In the genomic region with DNA sequence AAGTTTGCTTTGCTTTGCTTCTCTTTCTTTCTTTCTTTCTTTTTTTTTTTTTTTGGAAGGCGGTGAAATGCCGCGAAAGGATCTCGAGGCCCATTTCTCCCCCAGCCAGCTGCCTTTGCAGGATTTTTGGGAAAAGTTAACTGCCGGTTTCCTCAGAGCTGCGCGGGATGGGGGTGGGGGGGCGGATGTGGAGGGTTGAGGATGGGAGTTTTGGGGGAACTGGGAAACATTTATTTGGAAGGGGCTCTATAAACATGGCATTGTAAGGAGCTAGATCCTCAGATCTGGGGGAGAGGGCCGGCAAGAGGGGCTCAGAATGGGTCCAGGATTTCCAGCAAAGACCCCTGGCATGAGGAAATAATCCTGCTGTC, we compare ENCODE assay signal across 8 cellular contexts. TPM values are rescaled to one million over a fixed set of nuclear protein-coding genes. Genes with fewer than 3 reads are reported as not detected.
A peak's percentile ranks its signal among the peaks of the same experiment; 100 is the strongest.
DNase-seq lines count a peak whose midpoint lies in the region; ATAC-seq and TF ChIP-seq lines count a peak whose summit lies in the region.

No MANE protein-coding gene starts in this region.

- H3K4me2 ChIP-seq in HCT116 (ENCODE audit: low read length), result peak overlapping the region; percentile 80
- peak overlapping the region; percentile 90 for H3K4me2 ChIP-seq in hepatocyte

- CTCF ChIA-PET in HCT116 (lab: Charles Lee), result no interaction called here
- CTCF ChIA-PET in activated CD4-positive, alpha-beta memory T cell treated with anti-CD3 and anti-CD28 coated beads for 36 hours (lab: Charles Lee), result interaction anchor here (0.9 to 1.3 kb wide), 3 partner anchors 38 to 214 kb away, joined by 3 to 7 read pairs (median 3); partner anchors contain the start of gene ZSCAN20

- intact Hi-C loops in HCT116 (cut with micrococcal nuclease) (no loop called here), spleen (cut with DNase I; ENCODE audit: low total_unique reads) (no loop called here)
- intact Hi-C loops in activated CD4-positive, alpha-beta memory T cell treated with anti-CD3 and anti-CD28 coated beads for 36 hours (cut with micrococcal nuclease), result loop anchor here (2.0 to 5.0 kb wide), 2 partner anchors 77 to 90 kb away; no protein-coding TSS in a partner anchor

- peak overlapping the region; percentile 75 for H2AFZ ChIP-seq in HCT116 (ENCODE audit: low read depth, low read length, poor library complexity, severe bottlenecking)
- peak overlapping the region; percentile 65 for H2AFZ ChIP-seq in hepatocyte

- no peaks in the 10 kb centered on the region for H3K27me3 Mint-ChIP-seq in activated CD4-positive, alpha-beta memory T cell treated with anti-CD3 and anti-CD28 coated beads for 36 hours

- H3K4me3 ChIP-seq in HCT116 (replicated peaks in 1 of 2; ENCODE audit: low read depth in 1 of 2, low read length in 2 of 2), result peak overlapping the region; percentile 69 to 72
- peak overlapping the region; percentile 48 for H3K4me3 ChIP-seq in hepatocyte
- H3K4me3 ChIP-seq in spleen, result peak overlapping the region; percentile 67 to 91 (median 76)

- H3K4me1 ChIP-seq in HCT116 (ENCODE audit: control insufficient read depth in 1 of 2, insufficient read depth in 2 of 2, low read length in 2 of 2) (peaks cover 10 to 20% of the 10 kb centered on the region in 2 experiments), hepatocyte (ENCODE audit: insufficient read depth) (peaks cover 38% of the 10 kb centered on the region), spleen (peaks cover 17 to 62% (median 47%) of the 10 kb centered on the region in 6 donors)

- no peak for TF ChIP-seq POLR2A in HCT116 (IDR thresholded peaks at IDR 0.05; ENCODE audit: borderline replicate concordance, extremely low read depth, insufficient read depth, insufficient read length)
- TF ChIP-seq POLR2A in spleen (IDR thresholded peaks at IDR 0.05), result no peak

- WGBS in hepatocyte (ENCODE audit: low lambda C conversion rate, missing lambda C conversion rate), result 1% methylated on average over 8 of the region's 9 CpGs
- WGBS in spleen, 5 donors, result 1 to 4% (median 2%) methylated on average over 9 of the region's 9 CpGs

- TF ChIP-seq CTCF in HCT116 (IDR thresholded peaks at IDR 0.05 in 2 of 3, conservative IDR thresholded peaks at IDR 0.05 in 1 of 3; ENCODE audit: borderline replicate concordance in 1 of 3, insufficient read depth in 1 of 3, low read depth in 2 of 3, low read length in 2 of 3), result no peak
- no peak for TF ChIP-seq CTCF in hepatocyte (IDR thresholded peaks at IDR 0.05; ENCODE audit: poor library complexity)
- TF ChIP-seq CTCF in spleen (IDR thresholded peaks at IDR 0.05 in 8 of 11, conservative IDR thresholded peaks at IDR 0.05 in 3 of 11), result no peak

- H3K4me3 Mint-ChIP-seq in activated CD4-positive, alpha-beta memory T cell treated with anti-CD3 and anti-CD28 coated beads for 36 hours, result peak overlapping the region; percentile 98

- H3K9me2 ChIP-seq in HCT116 (ENCODE audit: insufficient read depth) (no peaks in the 10 kb centered on the region), hepatocyte (replicated peaks; ENCODE audit: insufficient read depth) (no peaks in the 10 kb centered on the region)

- ATAC-seq in HCT116 (no peak), HG03342 (IDR thresholded peaks at IDR 0.05; ENCODE audit: unreplicated experiment) (no peak)

- POLR2A ChIA-PET in HCT116 (lab: Charles Lee), result interaction anchor here (0.7 to 0.8 kb wide), 2 partner anchors 41 to 130 kb away, joined by 3 read pairs; no protein-coding TSS in a partner anchor
- POLR2A ChIA-PET in activated CD4-positive, alpha-beta memory T cell treated with anti-CD3 and anti-CD28 coated beads for 36 hours (lab: Charles Lee), result interaction anchor here (0.6 to 1.0 kb wide), 3 partner anchors 12 to 130 kb away, joined by 3 to 5 read pairs (median 4); partner anchors contain the start of gene TRIM62

- H3K27ac ChIP-seq in HCT116 (ENCODE audit: low read depth, low read length) (peak overlapping the region; percentile 95; the same call in 1 of the 2 replicates), hepatocyte (peak overlapping the region; percentile 93), spleen (peak overlapping the region; percentile 66 to 94 (median 84))

- H3K9ac ChIP-seq in HCT116 (ENCODE audit: low read length), result peak overlapping the region; percentile 66

- H3K9me3 Mint-ChIP-seq in activated CD4-positive, alpha-beta memory T cell treated with anti-CD3 and anti-CD28 coated beads for 36 hours, result no peaks in the 10 kb centered on the region

- no TSS peak for BruUV-seq in HCT116 (replicated peaks; lab: Mats Ljungman, UMichigan)

- TF ChIP-seq RAD21 in HCT116 (IDR thresholded peaks at IDR 0.05; ENCODE audit: low read depth), result no peak

- H4K20me1 ChIP-seq in HCT116 (ENCODE audit: insufficient read depth) (no peaks in the 10 kb centered on the region), hepatocyte (ENCODE audit: insufficient read depth, poor library complexity, severe bottlenecking) (peaks cover 35% of the 10 kb centered on the region)

- peaks cover 3% of the 10 kb centered on the region for H3K36me3 Mint-ChIP-seq in activated CD4-positive, alpha-beta memory T cell treated with anti-CD3 and anti-CD28 coated beads for 36 hours

- H3K9me3 ChIP-seq in HCT116 (ENCODE audit: control insufficient read depth in 1 of 2, insufficient read depth in 1 of 2, low read depth in 1 of 2, low read length in 2 of 2) (no peaks in the 10 kb centered on the region), hepatocyte (ENCODE audit: low read depth) (no peaks in the 10 kb centered on the region), spleen (no peaks in the 10 kb centered on the region)

- RAD21 ChIA-PET in HCT116 (lab: Charles Lee; ENCODE audit: low non-redundant PET in 1 of 2, low total read pairs in 2 of 2, uncharacterized antibody in 2 of 2, unreplicated experiment in 2 of 2), result no interaction called here

- H3K27me3 ChIP-seq in HCT116 (ENCODE audit: insufficient read depth, low read length) (no peaks in the 10 kb centered on the region), hepatocyte (no peaks in the 10 kb centered on the region), spleen (replicated peaks in 1 of 7) (no peaks in the 10 kb centered on the region)

- H3K27ac Mint-ChIP-seq in activated CD4-positive, alpha-beta memory T cell treated with anti-CD3 and anti-CD28 coated beads for 36 hours, result peak overlapping the region; percentile 96

- H3K79me2 ChIP-seq in HCT116 (ENCODE audit: insufficient read depth, low read length), result 0 out of 2 replicates have a peak, but pooled peaks cover 4% of the 10 kb centered on the region
- H3K79me2 ChIP-seq in hepatocyte, result peaks cover 48% of the 10 kb centered on the region

- no peak for DNase-seq in HCT116 (ENCODE audit: low read depth, low spot score)
- DNase-seq in activated CD4-positive, alpha-beta memory T cell treated with anti-CD3 and anti-CD28 coated beads for 36 hours, result no peak
- DNase-seq in hepatocyte (ENCODE audit: low spot score), result no peak
- no peak for DNase-seq in spleen
- no peak for DNase-seq in HT-29 (ENCODE audit: low spot score)
- DNase-seq in H4 (ENCODE audit: low spot score), result no peak
- no peak for DNase-seq in NCI-H2227 treated with DMSO at 0.1 percent for 48 hours (lab: John Stamatoyannopoulos, UW)

- H3K36me3 ChIP-seq in HCT116 (ENCODE audit: control insufficient read depth in 1 of 2, insufficient read depth in 2 of 2, low read length in 2 of 2) (no peaks in the 10 kb centered on the region), hepatocyte (replicated peaks; ENCODE audit: insufficient read depth, low read depth) (no peaks in the 10 kb centered on the region), spleen (no peaks in the 10 kb centered on the region)

- H3K4me1 Mint-ChIP-seq in activated CD4-positive, alpha-beta memory T cell treated with anti-CD3 and anti-CD28 coated beads for 36 hours (ENCODE audit: low read depth), result peaks cover 38% of the 10 kb centered on the region

TF ChIP-seq in HCT116, 20 proteins besides CTCF, POLR2A, EP300 and RAD21 (continues in another document):
- TF ChIP-seq ELF1 (IDR thresholded peaks at IDR 0.05; ENCODE audit: borderline replicate concordance, low read depth) (no peak), ZBTB33 (IDR thresholded peaks at IDR 0.05; ENCODE audit: extremely low read depth, insufficient replicate concordance, low read length) (no peak), MAX (IDR thresholded peaks at IDR 0.05) (no peak), ZNF274 (IDR thresholded peaks at IDR 0.05; ENCODE audit: low read depth, low read length) (no peak), ZFX (IDR thresholded peaks at IDR 0.05) (no peak), CBX3 (IDR thresholded peaks at IDR 0.05; ENCODE audit: low read depth) (no peak), SRF (IDR thresholded peaks at IDR 0.05; ENCODE audit: low read depth) (no peak), SP1 (IDR thresholded peaks at IDR 0.05; ENCODE audit: low read depth) (no peak), SIN3A (IDR thresholded peaks at IDR 0.05; ENCODE audit: low read depth) (no peak), POLR2AphosphoS5 (IDR thresholded peaks at IDR 0.05; ENCODE audit: low read depth, low read length) (no peak), FOSL1 (IDR thresholded peaks at IDR 0.05; ENCODE audit: low read depth) (no peak), CEBPB (IDR thresholded peaks at IDR 0.05; ENCODE audit: low read depth) (no peak)

RNA-seq across cellular contexts. Expression of gene ZNF362, which starts 1.1 kb away (rescaled TPM):
- total RNA-seq in HCT116 (2021; ENCODE audit: unreplicated experiment) (11.1 TPM), hepatocyte (22.5 and 29.1 TPM in 2 replicates), spleen (10 to 100 TPM; 19.9 to 47.0 (median 26.3) TPM)
- 7.4 and 8.2 TPM in 2 replicates for polyA plus RNA-seq in HCT116 (2012)
- total RNA-seq in activated CD4-positive, alpha-beta memory T cell treated with anti-CD3 and anti-CD28 coated beads for 36 hours, result 10 to 100 TPM in 1 of 2 experiments, 1 to 10 TPM in 1; 8.7 to 12.9 TPM
- polyA plus RNA-seq in hepatocyte (54.3 and 55.0 TPM in 2 replicates), spleen (10 to 100 TPM in 2 of 3 donors, 1 to 10 TPM in 1; 8.7 to 14.8 (median 11.7) TPM)
- 1.2 and 1.3 TPM in 2 replicates for total RNA-seq in HT-29 (2014; rRNA removed; shearing (Covaris generic))
- total RNA-seq in H4 (2014; rRNA removed; shearing (Covaris generic)), result 3.6 and 5.0 TPM in 2 replicates
